Comparison of ENCODE assay signal across 1 cellular context in the genomic region with DNA sequence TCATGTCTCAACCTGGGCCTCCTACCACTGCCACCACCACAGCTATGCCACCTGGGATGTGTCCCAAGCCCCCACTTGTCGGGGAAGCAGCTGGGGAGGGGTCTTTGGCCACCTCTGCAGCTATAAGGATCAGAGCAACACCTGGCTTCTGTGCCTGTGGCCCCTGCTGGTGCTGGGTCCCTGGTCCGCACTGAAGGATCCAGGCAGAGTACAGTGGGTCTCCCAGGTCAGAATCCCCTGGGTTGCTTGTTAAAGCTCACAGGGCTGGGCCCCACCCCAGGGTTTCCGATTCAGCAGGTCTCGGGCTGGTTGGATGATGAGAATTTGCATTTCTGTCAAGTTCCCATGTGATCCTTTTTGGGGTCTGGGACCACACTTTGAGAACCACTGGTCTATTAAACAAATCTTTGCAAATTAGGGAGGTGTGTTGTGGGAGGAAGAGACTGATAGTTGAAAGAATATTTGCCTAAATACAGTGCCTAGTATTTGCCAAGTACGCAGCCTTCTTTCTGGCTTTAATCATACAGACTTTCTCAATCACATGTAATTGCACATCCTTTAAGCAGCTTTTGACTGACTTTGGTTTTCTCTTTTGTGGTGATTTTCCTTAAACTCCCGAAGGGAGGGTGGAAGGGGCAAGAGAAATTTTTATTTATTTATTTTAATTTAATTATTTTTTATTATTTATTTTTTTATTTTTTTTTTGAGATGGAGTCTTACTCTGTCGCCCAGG.
TF ChIP-seq lines count a peak whose summit lies in the region.

No MANE protein-coding gene starts in this region.

TF ChIP-seq in H1, 55 proteins besides CTCF, POLR2A, EP300 and RAD21:
- TF ChIP-seq TEAD4 (IDR thresholded peaks at IDR 0.05; ENCODE audit: low read depth, low read length): no peak
- TF ChIP-seq CBX5 (IDR thresholded peaks at IDR 0.05; ENCODE audit: low read depth, low read length): no peak
- TF ChIP-seq HDAC6 (IDR thresholded peaks at IDR 0.05; ENCODE audit: low read depth, low read length): no peak
- no peak for TF ChIP-seq RFX5 (IDR thresholded peaks at IDR 0.05; ENCODE audit: borderline replicate concordance, low read depth, low read length)
- TF ChIP-seq SIX5 (IDR thresholded peaks at IDR 0.05; ENCODE audit: low read depth, low read length): no peak
- no peak for TF ChIP-seq RNF2 (IDR thresholded peaks at IDR 0.05; ENCODE audit: borderline replicate concordance, low read depth, low read length, missing control alignments, poor library complexity, severe bottlenecking)
- TF ChIP-seq YY1 (IDR thresholded peaks at IDR 0.05; ENCODE audit: low read depth, low read length): no peak
- no peak for TF ChIP-seq CTBP2 (IDR thresholded peaks at IDR 0.05; ENCODE audit: borderline replicate concordance, insufficient read depth, insufficient read length, low read length)
- TF ChIP-seq, protein P1, sequence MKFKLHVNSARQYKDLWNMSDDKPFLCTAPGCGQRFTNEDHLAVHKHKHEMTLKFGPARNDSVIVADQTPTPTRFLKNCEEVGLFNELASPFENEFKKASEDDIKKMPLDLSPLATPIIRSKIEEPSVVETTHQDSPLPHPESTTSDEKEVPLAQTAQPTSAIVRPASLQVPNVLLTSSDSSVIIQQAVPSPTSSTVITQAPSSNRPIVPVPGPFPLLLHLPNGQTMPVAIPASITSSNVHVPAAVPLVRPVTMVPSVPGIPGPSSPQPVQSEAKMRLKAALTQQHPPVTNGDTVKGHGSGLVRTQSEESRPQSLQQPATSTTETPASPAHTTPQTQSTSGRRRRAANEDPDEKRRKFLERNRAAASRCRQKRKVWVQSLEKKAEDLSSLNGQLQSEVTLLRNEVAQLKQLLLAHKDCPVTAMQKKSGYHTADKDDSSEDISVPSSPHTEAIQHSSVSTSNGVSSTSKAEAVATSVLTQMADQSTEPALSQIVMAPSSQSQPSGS (IDR thresholded peaks at IDR 0.05; ENCODE audit: low read length): no peak
- no peak for TF ChIP-seq NRF1 (IDR thresholded peaks at IDR 0.05; ENCODE audit: low read depth, low read length)
- no peak for TF ChIP-seq JUND (IDR thresholded peaks at IDR 0.05; ENCODE audit: low read length)
